In the genomic region with DNA sequence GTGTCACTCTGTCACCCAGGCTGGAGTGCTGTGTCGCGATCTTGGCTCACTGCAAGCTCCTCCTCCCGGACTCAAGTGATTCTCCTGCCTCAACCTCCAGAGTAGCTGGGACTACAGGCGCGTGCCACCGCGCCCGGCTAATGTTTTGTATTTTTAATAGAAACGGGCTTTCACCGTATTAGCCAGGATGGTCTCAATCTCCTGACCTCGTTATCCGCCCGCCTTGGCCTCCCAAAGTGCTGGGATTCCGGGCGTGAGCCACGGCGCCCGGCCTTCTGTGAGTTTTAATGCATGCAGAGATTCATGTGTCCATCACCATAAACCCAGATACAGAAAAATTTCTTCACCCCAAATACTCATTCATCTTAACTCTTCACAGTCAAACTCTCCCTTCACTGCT, we compare ENCODE assay signal across 7 cellular contexts.
"Had no signal": no experiment of that assay in that cellular context is flagged by ENCODE, and none has a peak within 500 bp of the region (broad histone marks: within the 10 kb centered on the region; RNA-seq: fewer than 3 reads in every experiment).

No MANE protein-coding gene starts in this region.

- H3K4me1 Mint-ChIP-seq: IgD-negative memory B cell had no signal

- H3K27ac ChIP-seq: HL-60 had no signal

- H3K27ac Mint-ChIP-seq: IgD-negative memory B cell had no signal

- DNase-seq: IMR-90, KBM-7 had no signal

- ATAC-seq: HepG2, K562 had no signal

- H3K4me3 ChIP-seq: K562 had no signal

- H3K4me3 Mint-ChIP-seq: IgD-negative memory B cell had no signal

- H3K27me3 Mint-ChIP-seq: IgD-negative memory B cell had no signal

- H3K36me3 Mint-ChIP-seq: IgD-negative memory B cell had no signal

- FAIRE-seq: HepG2, HTR-8/SVneo, K562 had no signal
